1 cellular context compared by ENCODE assay signal in genomic region chr1:168518201-168518689, GRCh38.
TF ChIP-seq lines count a peak whose summit lies in the region.

No MANE protein-coding gene starts in this region.

TF ChIP-seq in H1, 55 proteins besides CTCF, POLR2A, EP300 and RAD21:
- TF ChIP-seq SIX5 (IDR thresholded peaks at IDR 0.05; ENCODE audit: low read depth, low read length) = no peak
